In genomic region chr3:44476181-44476599, GRCh38 we compare ENCODE assay signal across 8 cellular contexts. TPM values are rescaled to one million over a fixed set of nuclear protein-coding genes. Genes with fewer than 3 reads are reported as not detected.
DNase-seq lines count a peak whose midpoint lies in the region; ATAC-seq and TF ChIP-seq lines count a peak whose summit lies in the region.

No MANE protein-coding gene starts in this region.

- peak overlapping the region; percentile 93 for H3K4me3 Mint-ChIP-seq in activated CD4-positive, alpha-beta T cell treated with anti-CD3 and anti-CD28 coated beads, Interleukin-2, amount 10 ng/mL, durations not matched to agents 7 days and 5 days
- H3K4me3 Mint-ChIP-seq in stimulated activated effector memory CD8-positive, alpha-beta T cell treated with anti-CD3 and anti-CD28 coated beads, Interleukin-12 subunit alpha, Interleukin-12 subunit beta, amount 100 ng/mL, for 72 hours, result peak overlapping the region; percentile 85

- peak overlapping the region; percentile 19; the same call in 1 of the 2 replicates for H3K27ac ChIP-seq in SU-DHL-6 (ENCODE audit: low read depth, low read length)

- H3K4me1 Mint-ChIP-seq in activated CD4-positive, alpha-beta T cell treated with anti-CD3 and anti-CD28 coated beads, Interleukin-2, amount 10 ng/mL, durations not matched to agents 7 days and 5 days, result peaks cover 34% of the 10 kb centered on the region
- H3K4me1 Mint-ChIP-seq in stimulated activated effector memory CD8-positive, alpha-beta T cell treated with anti-CD3 and anti-CD28 coated beads, Interleukin-12 subunit alpha, Interleukin-12 subunit beta, amount 100 ng/mL, for 72 hours, result peaks cover 31% of the 10 kb centered on the region

- TF ChIP-seq CTCF in SU-DHL-6 (IDR thresholded peaks at IDR 0.05; ENCODE audit: insufficient read depth, low read length, poor library complexity, severe bottlenecking), result no peak
- no peak for TF ChIP-seq CTCF in omental fat pad (IDR thresholded peaks at IDR 0.05)

- H3K36me3 Mint-ChIP-seq in activated CD4-positive, alpha-beta T cell treated with anti-CD3 and anti-CD28 coated beads, Interleukin-2, amount 10 ng/mL, durations not matched to agents 7 days and 5 days (ENCODE audit: low read depth), result peaks cover 8% of the 10 kb centered on the region
- H3K36me3 Mint-ChIP-seq in stimulated activated effector memory CD8-positive, alpha-beta T cell treated with anti-CD3 and anti-CD28 coated beads, Interleukin-12 subunit alpha, Interleukin-12 subunit beta, amount 100 ng/mL, for 72 hours, result peaks cover 4% of the 10 kb centered on the region

- POLR2A ChIA-PET in activated CD4-positive, alpha-beta T cell treated with anti-CD3 and anti-CD28 coated beads, Interleukin-2, amount 10 ng/mL, durations not matched to agents 7 days and 5 days (lab: Charles Lee), result no interaction called here

- H4K20me1 ChIP-seq in SU-DHL-6 (ENCODE audit: low read depth, low read length), result no peaks in the 10 kb centered on the region

- peak overlapping the region; percentile 85 for H3K4me2 ChIP-seq in SU-DHL-6 (ENCODE audit: low read depth, low read length, poor library complexity, severe bottlenecking)

- H3K36me3 ChIP-seq in SU-DHL-6 (ENCODE audit: low read length), result no peaks in the 10 kb centered on the region

- H3K27me3 Mint-ChIP-seq in activated CD4-positive, alpha-beta T cell treated with anti-CD3 and anti-CD28 coated beads, Interleukin-2, amount 10 ng/mL, durations not matched to agents 7 days and 5 days, result no peaks in the 10 kb centered on the region

- H3K9me3 Mint-ChIP-seq in activated CD4-positive, alpha-beta T cell treated with anti-CD3 and anti-CD28 coated beads, Interleukin-2, amount 10 ng/mL, durations not matched to agents 7 days and 5 days, result no peaks in the 10 kb centered on the region
- no peaks in the 10 kb centered on the region for H3K9me3 Mint-ChIP-seq in stimulated activated effector memory CD8-positive, alpha-beta T cell treated with anti-CD3 and anti-CD28 coated beads, Interleukin-12 subunit alpha, Interleukin-12 subunit beta, amount 100 ng/mL, for 72 hours

- H3K27me3 ChIP-seq in SU-DHL-6 (ENCODE audit: low read length), result no peaks in the 10 kb centered on the region

- H3K27ac Mint-ChIP-seq in activated CD4-positive, alpha-beta T cell treated with anti-CD3 and anti-CD28 coated beads, Interleukin-2, amount 10 ng/mL, durations not matched to agents 7 days and 5 days, result peak overlapping the region; percentile 90
- H3K27ac Mint-ChIP-seq in stimulated activated effector memory CD8-positive, alpha-beta T cell treated with anti-CD3 and anti-CD28 coated beads, Interleukin-12 subunit alpha, Interleukin-12 subunit beta, amount 100 ng/mL, for 72 hours, result peak overlapping the region; percentile 95

- peaks cover 6% of the 10 kb centered on the region; the same call in 1 of the 2 replicates for H3F3A ChIP-seq in SU-DHL-6 (ENCODE audit: insufficient read depth)

- ATAC-seq in stimulated activated effector memory CD8-positive, alpha-beta T cell treated with anti-CD3 and anti-CD28 coated beads, Interleukin-12 subunit alpha, Interleukin-12 subunit beta, amount 100 ng/mL, for 72 hours, result no peak
- ATAC-seq in HG03139 (IDR thresholded peaks at IDR 0.05; ENCODE audit: unreplicated experiment) (no peak), omental fat pad (ENCODE audit: low FRiP score) (no peak)

- peaks cover 52% of the 10 kb centered on the region for H3K79me2 ChIP-seq in SU-DHL-6 (ENCODE audit: insufficient read depth, low read length)

- H3K9me2 ChIP-seq in SU-DHL-6 (replicated peaks; ENCODE audit: insufficient read depth, low read length), result no peaks in the 10 kb centered on the region

- H3K9ac ChIP-seq in SU-DHL-6 (ENCODE audit: low read length), result peak overlapping the region; percentile 65

- H3K4me3 ChIP-seq in SU-DHL-6 (ENCODE audit: insufficient read depth, low read length, poor library complexity, severe bottlenecking), result peak overlapping the region; percentile 84

- CTCF ChIA-PET in activated CD4-positive, alpha-beta T cell treated with anti-CD3 and anti-CD28 coated beads, Interleukin-2, amount 10 ng/mL, durations not matched to agents 7 days and 5 days (lab: Charles Lee), result no interaction called here

- DNase-seq in activated CD4-positive, alpha-beta T cell treated with anti-CD3 and anti-CD28 coated beads, Interleukin-2, amount 10 ng/mL, durations not matched to agents 7 days and 5 days, result peak; percentile 30
- DNase-seq in activated CD4-positive, alpha-beta T cell treated with anti-CD3 and anti-CD28 coated beads, Interleukin-2, amount 50 U/mL, for 4 hours, result no peak
- peak; percentile 32 for DNase-seq in foreskin melanocyte
- DNase-seq in stimulated activated effector memory CD8-positive, alpha-beta T cell treated with anti-CD3 and anti-CD28 coated beads, Interleukin-12 subunit alpha, Interleukin-12 subunit beta, amount 100 ng/mL, for 72 hours (ENCODE audit: low spot score in 2 of 2), result no peak
- no peak for DNase-seq in omental fat pad (ENCODE audit: low spot score)
- no peak for DNase-seq in DMS53 treated with DMSO at 0.1 percent for 48 hours (lab: John Stamatoyannopoulos, UW; ENCODE audit: unreplicated experiment)

- H3K9me3 ChIP-seq in SU-DHL-6 (ENCODE audit: insufficient read depth, low read length), result no peaks in the 10 kb centered on the region

- peak overlapping the region; percentile 94 for H2AFZ ChIP-seq in SU-DHL-6 (ENCODE audit: low read depth, low read length, severe bottlenecking)

RNA-seq across cellular contexts. Expression of gene ZNF445, which starts 1.3 kb away (rescaled TPM):
- total RNA-seq in activated CD4-positive, alpha-beta T cell treated with anti-CD3 and anti-CD28 coated beads, Interleukin-2, amount 10 ng/mL, durations not matched to agents 7 days and 5 days, result 10 to 100 TPM; 22.4 to 24.9 TPM
- 10 to 100 TPM in 1 of 4 donors, 1 to 10 TPM in 3; 4.6 to 10.1 (median 6.6) TPM for total RNA-seq in omental fat pad

Comparison
In these comparisons a context has a peak if more than half of its experiments do, and no peak if none do; other contexts are left out.
1. DNase-seq: peak in activated CD4-positive, alpha-beta T cell treated with anti-CD3 and anti-CD28 coated beads, Interleukin-2, amount 10 ng/mL, durations not matched to agents 7 days and 5 days (single experiment) and foreskin melanocyte (single experiment); none in activated CD4-positive, alpha-beta T cell treated with anti-CD3 and anti-CD28 coated beads, Interleukin-2, amount 50 U/mL, for 4 hours (0 of 2), stimulated activated effector memory CD8-positive, alpha-beta T cell treated with anti-CD3 and anti-CD28 coated beads, Interleukin-12 subunit alpha, Interleukin-12 subunit beta, amount 100 ng/mL, for 72 hours (0 of 2), omental fat pad (single experiment) and DMS53 treated with DMSO at 0.1 percent for 48 hours (single experiment).